ENCODE assay signal across 1 cellular context in the genomic region with DNA sequence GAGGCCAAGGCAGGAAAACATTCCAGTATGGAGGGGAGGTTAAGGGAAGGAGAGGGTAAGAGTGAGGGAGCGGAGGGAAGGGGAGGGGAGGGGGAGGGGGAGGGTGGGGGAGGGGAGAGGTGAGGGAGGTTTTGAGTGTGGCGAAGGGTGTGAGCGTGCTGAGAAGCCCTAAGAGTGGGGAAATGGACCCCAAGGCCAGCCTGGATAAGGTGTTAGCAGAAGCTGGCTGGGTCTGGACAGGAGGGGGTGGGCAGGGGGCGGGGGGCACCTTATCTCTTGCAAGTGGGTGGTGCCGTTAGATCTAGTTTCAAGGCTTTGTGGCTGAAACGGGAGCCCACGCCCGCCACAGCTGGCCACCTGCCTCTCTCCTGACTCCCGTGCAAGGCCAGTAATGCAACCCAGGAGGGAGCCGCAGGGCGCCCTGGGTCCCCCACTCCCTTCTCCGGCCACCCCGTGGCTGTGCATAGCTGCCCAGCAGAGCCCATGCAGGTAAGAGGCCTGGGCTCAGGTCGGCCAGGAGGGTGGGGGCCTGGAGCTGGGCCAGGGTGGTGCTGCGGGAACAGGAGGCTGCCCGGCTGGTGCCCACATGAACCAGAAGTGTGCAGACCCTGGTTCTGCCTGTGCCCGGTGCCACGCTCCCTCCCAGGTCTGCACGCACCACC.
TF ChIP-seq lines count a peak whose summit lies in the region.

No MANE protein-coding gene starts in this region.

TF ChIP-seq in WTC11, 78 proteins besides CTCF, POLR2A, EP300 and RAD21 (continued from another document):
- TF ChIP-seq, protein P1, sequence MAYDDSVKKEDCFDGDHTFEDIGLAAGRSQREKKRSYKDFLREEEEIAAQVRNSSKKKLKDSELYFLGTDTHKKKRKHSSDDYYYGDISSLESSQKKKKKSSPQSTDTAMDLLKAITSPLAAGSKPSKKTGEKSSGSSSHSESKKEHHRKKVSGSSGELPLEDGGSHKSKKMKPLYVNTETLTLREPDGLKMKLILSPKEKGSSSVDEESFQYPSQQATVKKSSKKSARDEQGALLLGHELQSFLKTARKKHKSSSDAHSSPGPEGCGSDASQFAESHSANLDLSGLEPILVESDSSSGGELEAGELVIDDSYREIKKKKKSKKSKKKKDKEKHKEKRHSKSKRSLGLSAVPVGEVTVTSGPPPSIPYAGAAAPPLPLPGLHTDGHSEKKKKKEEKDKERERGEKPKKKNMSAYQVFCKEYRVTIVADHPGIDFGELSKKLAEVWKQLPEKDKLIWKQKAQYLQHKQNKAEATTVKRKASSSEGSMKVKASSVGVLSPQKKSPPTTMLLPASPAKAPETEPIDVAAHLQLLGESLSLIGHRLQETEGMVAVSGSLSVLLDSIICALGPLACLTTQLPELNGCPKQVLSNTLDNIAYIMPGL (CRISPR knock-in tag; IDR thresholded peaks at IDR 0.05), result no peak
- TF ChIP-seq, protein P2, sequence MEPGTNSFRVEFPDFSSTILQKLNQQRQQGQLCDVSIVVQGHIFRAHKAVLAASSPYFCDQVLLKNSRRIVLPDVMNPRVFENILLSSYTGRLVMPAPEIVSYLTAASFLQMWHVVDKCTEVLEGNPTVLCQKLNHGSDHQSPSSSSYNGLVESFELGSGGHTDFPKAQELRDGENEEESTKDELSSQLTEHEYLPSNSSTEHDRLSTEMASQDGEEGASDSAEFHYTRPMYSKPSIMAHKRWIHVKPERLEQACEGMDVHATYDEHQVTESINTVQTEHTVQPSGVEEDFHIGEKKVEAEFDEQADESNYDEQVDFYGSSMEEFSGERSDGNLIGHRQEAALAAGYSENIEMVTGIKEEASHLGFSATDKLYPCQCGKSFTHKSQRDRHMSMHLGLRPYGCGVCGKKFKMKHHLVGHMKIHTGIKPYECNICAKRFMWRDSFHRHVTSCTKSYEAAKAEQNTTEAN (CRISPR knock-in tag; IDR thresholded peaks at IDR 0.05), result no peak
- TF ChIP-seq, protein P3, sequence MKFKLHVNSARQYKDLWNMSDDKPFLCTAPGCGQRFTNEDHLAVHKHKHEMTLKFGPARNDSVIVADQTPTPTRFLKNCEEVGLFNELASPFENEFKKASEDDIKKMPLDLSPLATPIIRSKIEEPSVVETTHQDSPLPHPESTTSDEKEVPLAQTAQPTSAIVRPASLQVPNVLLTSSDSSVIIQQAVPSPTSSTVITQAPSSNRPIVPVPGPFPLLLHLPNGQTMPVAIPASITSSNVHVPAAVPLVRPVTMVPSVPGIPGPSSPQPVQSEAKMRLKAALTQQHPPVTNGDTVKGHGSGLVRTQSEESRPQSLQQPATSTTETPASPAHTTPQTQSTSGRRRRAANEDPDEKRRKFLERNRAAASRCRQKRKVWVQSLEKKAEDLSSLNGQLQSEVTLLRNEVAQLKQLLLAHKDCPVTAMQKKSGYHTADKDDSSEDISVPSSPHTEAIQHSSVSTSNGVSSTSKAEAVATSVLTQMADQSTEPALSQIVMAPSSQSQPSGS (CRISPR knock-in tag; IDR thresholded peaks at IDR 0.05; ENCODE audit: borderline replicate concordance, low read depth), result no peak
TF ChIP-seq in WTC11: peak in this region for 0.
